ENCODE assay signal across 1 cellular context in the genomic region with DNA sequence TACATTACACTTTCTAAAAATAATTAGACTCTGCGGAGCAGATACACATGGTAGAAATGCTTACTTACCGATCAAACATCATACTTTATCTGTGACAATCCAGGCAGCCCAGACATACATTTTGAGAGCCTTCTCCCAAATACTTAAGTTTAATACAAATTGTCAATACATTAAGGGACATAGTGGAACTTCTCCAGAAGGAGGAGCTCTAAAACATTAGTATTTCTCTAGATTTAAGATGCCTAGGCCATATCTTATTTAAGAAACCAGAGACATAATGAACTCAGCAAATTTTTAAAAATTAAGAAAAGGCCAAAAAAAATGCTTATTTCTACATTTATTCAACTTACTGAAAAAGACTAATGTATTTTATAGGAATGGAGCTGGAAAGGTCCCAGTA.
TF ChIP-seq lines count a peak whose summit lies in the region.

No MANE protein-coding gene starts in this region.

TF ChIP-seq in WTC11, 78 proteins besides CTCF, POLR2A, EP300 and RAD21 (continued from another document):
- TF ChIP-seq ZNF671 (CRISPR knock-in tag; IDR thresholded peaks at IDR 0.05) = no peak
- no peak for TF ChIP-seq CREM (CRISPR knock-in tag; IDR thresholded peaks at IDR 0.05)
- TF ChIP-seq FOXP1 (CRISPR knock-in tag; IDR thresholded peaks at IDR 0.05; ENCODE audit: borderline replicate concordance) = no peak
- TF ChIP-seq ARID4B (CRISPR knock-in tag; IDR thresholded peaks at IDR 0.05; ENCODE audit: borderline replicate concordance) = no peak
- TF ChIP-seq, protein P1, sequence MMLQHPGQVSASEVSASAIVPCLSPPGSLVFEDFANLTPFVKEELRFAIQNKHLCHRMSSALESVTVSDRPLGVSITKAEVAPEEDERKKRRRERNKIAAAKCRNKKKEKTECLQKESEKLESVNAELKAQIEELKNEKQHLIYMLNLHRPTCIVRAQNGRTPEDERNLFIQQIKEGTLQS (CRISPR knock-in tag; conservative IDR thresholded peaks at IDR 0.05) = no peak
- TF ChIP-seq ATF1 (CRISPR knock-in tag; IDR thresholded peaks at IDR 0.05) = no peak
- TF ChIP-seq, protein P2, sequence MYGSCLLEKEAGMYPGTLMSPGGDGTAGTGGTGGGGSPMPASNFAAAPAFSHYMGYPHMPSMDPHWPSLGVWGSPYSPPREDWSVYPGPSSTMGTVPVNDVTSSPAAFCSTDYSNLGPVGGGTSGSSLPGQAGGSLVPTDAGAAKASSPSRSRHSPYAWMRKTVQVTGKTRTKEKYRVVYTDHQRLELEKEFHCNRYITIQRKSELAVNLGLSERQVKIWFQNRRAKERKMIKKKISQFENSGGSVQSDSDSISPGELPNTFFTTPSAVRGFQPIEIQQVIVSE (CRISPR knock-in tag; IDR thresholded peaks at IDR 0.05; ENCODE audit: borderline replicate concordance) = no peak
- no peak for TF ChIP-seq FOXK1 (CRISPR knock-in tag; IDR thresholded peaks at IDR 0.05)
